ENCODE assay signal across 1 cellular context in the genomic region with DNA sequence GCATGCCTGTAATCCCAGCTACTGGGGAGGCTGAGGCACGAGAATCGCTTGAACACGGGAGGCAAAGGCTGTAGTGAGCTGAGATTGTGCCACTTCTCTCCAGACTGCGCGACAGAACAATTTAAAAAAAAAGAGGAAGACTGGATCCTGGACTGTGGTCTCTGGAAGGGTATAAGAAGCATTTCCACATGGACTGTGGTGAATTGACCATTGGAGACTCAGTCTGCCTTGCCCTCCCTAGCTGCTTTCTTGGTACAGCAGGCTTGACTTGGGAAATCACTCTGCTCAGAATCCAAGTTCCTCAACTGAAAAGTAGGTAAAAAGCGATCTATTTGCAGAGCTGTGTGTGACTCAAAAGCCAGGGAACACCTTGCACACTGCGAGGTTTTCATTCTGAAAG.
TF ChIP-seq lines count a peak whose summit lies in the region.

No MANE protein-coding gene starts in this region.

TF ChIP-seq in H1, 55 proteins besides CTCF, POLR2A, EP300 and RAD21:
- no peak for TF ChIP-seq CTBP2 (IDR thresholded peaks at IDR 0.05; ENCODE audit: borderline replicate concordance, insufficient read depth, insufficient read length, low read length)
- TF ChIP-seq, protein P1, sequence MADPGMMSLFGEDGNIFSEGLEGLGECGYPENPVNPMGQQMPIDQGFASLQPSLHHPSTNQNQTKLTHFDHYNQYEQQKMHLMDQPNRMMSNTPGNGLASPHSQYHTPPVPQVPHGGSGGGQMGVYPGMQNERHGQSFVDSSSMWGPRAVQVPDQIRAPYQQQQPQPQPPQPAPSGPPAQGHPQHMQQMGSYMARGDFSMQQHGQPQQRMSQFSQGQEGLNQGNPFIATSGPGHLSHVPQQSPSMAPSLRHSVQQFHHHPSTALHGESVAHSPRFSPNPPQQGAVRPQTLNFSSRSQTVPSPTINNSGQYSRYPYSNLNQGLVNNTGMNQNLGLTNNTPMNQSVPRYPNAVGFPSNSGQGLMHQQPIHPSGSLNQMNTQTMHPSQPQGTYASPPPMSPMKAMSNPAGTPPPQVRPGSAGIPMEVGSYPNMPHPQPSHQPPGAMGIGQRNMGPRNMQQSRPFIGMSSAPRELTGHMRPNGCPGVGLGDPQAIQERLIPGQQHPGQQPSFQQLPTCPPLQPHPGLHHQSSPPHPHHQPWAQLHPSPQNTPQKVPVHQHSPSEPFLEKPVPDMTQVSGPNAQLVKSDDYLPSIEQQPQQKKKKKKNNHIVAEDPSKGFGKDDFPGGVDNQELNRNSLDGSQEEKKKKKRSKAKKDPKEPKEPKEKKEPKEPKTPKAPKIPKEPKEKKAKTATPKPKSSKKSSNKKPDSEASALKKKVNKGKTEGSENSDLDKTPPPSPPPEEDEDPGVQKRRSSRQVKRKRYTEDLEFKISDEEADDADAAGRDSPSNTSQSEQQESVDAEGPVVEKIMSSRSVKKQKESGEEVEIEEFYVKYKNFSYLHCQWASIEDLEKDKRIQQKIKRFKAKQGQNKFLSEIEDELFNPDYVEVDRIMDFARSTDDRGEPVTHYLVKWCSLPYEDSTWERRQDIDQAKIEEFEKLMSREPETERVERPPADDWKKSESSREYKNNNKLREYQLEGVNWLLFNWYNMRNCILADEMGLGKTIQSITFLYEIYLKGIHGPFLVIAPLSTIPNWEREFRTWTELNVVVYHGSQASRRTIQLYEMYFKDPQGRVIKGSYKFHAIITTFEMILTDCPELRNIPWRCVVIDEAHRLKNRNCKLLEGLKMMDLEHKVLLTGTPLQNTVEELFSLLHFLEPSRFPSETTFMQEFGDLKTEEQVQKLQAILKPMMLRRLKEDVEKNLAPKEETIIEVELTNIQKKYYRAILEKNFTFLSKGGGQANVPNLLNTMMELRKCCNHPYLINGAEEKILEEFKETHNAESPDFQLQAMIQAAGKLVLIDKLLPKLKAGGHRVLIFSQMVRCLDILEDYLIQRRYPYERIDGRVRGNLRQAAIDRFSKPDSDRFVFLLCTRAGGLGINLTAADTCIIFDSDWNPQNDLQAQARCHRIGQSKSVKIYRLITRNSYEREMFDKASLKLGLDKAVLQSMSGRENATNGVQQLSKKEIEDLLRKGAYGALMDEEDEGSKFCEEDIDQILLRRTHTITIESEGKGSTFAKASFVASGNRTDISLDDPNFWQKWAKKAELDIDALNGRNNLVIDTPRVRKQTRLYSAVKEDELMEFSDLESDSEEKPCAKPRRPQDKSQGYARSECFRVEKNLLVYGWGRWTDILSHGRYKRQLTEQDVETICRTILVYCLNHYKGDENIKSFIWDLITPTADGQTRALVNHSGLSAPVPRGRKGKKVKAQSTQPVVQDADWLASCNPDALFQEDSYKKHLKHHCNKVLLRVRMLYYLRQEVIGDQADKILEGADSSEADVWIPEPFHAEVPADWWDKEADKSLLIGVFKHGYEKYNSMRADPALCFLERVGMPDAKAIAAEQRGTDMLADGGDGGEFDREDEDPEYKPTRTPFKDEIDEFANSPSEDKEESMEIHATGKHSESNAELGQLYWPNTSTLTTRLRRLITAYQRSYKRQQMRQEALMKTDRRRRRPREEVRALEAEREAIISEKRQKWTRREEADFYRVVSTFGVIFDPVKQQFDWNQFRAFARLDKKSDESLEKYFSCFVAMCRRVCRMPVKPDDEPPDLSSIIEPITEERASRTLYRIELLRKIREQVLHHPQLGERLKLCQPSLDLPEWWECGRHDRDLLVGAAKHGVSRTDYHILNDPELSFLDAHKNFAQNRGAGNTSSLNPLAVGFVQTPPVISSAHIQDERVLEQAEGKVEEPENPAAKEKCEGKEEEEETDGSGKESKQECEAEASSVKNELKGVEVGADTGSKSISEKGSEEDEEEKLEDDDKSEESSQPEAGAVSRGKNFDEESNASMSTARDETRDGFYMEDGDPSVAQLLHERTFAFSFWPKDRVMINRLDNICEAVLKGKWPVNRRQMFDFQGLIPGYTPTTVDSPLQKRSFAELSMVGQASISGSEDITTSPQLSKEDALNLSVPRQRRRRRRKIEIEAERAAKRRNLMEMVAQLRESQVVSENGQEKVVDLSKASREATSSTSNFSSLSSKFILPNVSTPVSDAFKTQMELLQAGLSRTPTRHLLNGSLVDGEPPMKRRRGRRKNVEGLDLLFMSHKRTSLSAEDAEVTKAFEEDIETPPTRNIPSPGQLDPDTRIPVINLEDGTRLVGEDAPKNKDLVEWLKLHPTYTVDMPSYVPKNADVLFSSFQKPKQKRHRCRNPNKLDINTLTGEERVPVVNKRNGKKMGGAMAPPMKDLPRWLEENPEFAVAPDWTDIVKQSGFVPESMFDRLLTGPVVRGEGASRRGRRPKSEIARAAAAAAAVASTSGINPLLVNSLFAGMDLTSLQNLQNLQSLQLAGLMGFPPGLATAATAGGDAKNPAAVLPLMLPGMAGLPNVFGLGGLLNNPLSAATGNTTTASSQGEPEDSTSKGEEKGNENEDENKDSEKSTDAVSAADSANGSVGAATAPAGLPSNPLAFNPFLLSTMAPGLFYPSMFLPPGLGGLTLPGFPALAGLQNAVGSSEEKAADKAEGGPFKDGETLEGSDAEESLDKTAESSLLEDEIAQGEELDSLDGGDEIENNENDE (IDR thresholded peaks at IDR 0.05; ENCODE audit: insufficient replicate concordance, low read length), result no peak
- TF ChIP-seq YY1 (IDR thresholded peaks at IDR 0.05; ENCODE audit: low read depth, low read length), result no peak
- TF ChIP-seq SRF (IDR thresholded peaks at IDR 0.05; ENCODE audit: low read depth, low read length), result no peak
- TF ChIP-seq SIN3A (conservative IDR thresholded peaks at IDR 0.05 in 1 of 2, IDR thresholded peaks at IDR 0.05 in 1 of 2; ENCODE audit: low read depth in 1 of 2, low read length in 2 of 2), result no peak
- no peak for TF ChIP-seq TAF7 (optimal IDR thresholded peaks at IDR 0.05; ENCODE audit: borderline replicate concordance, low read depth, low read length)
- TF ChIP-seq, protein P2, sequence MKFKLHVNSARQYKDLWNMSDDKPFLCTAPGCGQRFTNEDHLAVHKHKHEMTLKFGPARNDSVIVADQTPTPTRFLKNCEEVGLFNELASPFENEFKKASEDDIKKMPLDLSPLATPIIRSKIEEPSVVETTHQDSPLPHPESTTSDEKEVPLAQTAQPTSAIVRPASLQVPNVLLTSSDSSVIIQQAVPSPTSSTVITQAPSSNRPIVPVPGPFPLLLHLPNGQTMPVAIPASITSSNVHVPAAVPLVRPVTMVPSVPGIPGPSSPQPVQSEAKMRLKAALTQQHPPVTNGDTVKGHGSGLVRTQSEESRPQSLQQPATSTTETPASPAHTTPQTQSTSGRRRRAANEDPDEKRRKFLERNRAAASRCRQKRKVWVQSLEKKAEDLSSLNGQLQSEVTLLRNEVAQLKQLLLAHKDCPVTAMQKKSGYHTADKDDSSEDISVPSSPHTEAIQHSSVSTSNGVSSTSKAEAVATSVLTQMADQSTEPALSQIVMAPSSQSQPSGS (IDR thresholded peaks at IDR 0.05; ENCODE audit: low read length), result no peak
- TF ChIP-seq SIRT6 (IDR thresholded peaks at IDR 0.05; ENCODE audit: low read length), result no peak
